Comparison of ENCODE assay signal across 9 cellular contexts in genomic region chr1:44947060-44947773, GRCh38. TPM values are rescaled to one million over a fixed set of nuclear protein-coding genes. Genes with fewer than 3 reads are reported as not detected.
A peak's percentile ranks its signal among the peaks of the same experiment; 100 is the strongest.
DNase-seq lines count a peak whose midpoint lies in the region; ATAC-seq and TF ChIP-seq lines count a peak whose summit lies in the region.
"Had no signal": no experiment of that assay in that cellular context is flagged by ENCODE, and none has a peak within 500 bp of the region (broad histone marks: within the 10 kb centered on the region; RNA-seq: fewer than 3 reads in every experiment).

No MANE protein-coding gene starts in this region.

- H3K36me3 ChIP-seq in A673 (ENCODE audit: insufficient read depth, low read length, poor library complexity, severe bottlenecking): no peaks in the 10 kb centered on the region
- no peaks in the 10 kb centered on the region for H3K36me3 ChIP-seq in effector memory CD4-positive, alpha-beta T cell (ENCODE audit: control insufficient read depth, insufficient read depth, low read length)

- CTCF ChIA-PET in A673 (lab: Charles Lee): no interaction called here

- no peaks in the 10 kb centered on the region for H3K9me3 ChIP-seq in A673 (ENCODE audit: low read depth, low read length, poor library complexity, severe bottlenecking)
- no peaks in the 10 kb centered on the region for H3K9me3 ChIP-seq in effector memory CD4-positive, alpha-beta T cell (ENCODE audit: control insufficient read depth, low read length)

- no peaks in the 10 kb centered on the region for H3K27me3 ChIP-seq in A673 (replicated peaks; ENCODE audit: insufficient read depth, low read depth, low read length, poor library complexity)
- H3K27me3 ChIP-seq in effector memory CD4-positive, alpha-beta T cell (replicated peaks; ENCODE audit: control insufficient read depth, insufficient read depth, low read length, poor library complexity, severe bottlenecking): no peaks in the 10 kb centered on the region

- peak overlapping the region; percentile 57 for H3K27ac ChIP-seq in A673 (ENCODE audit: low read depth, low read length, poor library complexity, severe bottlenecking)
- H3K27ac ChIP-seq in effector memory CD4-positive, alpha-beta T cell (ENCODE audit: insufficient read depth, low read length, poor library complexity, severe bottlenecking): no peak overlapping the region

- H3K4me3 Mint-ChIP-seq in brain: peak overlapping the region in 3 of 5 experiments; percentile 32 to 52 (median 40)
- no peak overlapping the region for H3K4me3 Mint-ChIP-seq in mesothelial cell of epicardium

- POLR2A ChIA-PET in A673 (lab: Charles Lee; ENCODE audit: low non-redundant PET): no interaction called here

- H3K4me3 ChIP-seq in A673 (ENCODE audit: low read depth, low read length, poor library complexity, severe bottlenecking): no peak overlapping the region
- no peak overlapping the region for H3K4me3 ChIP-seq in effector memory CD4-positive, alpha-beta T cell (ENCODE audit: insufficient read depth, low read depth, low read length, poor library complexity, severe bottlenecking)

- intact Hi-C loops in A673 (cut with micrococcal nuclease; ENCODE audit: unreplicated experiment): no loop called here

- peaks cover 18% of the 10 kb centered on the region for H3K4me1 ChIP-seq in A673 (ENCODE audit: insufficient read depth, low read length, poor library complexity, severe bottlenecking)
- H3K4me1 ChIP-seq in effector memory CD4-positive, alpha-beta T cell (ENCODE audit: control insufficient read depth, insufficient read depth, low read length, poor library complexity, severe bottlenecking): no peaks in the 10 kb centered on the region

- no peaks in the 10 kb centered on the region for H3K27me3 Mint-ChIP-seq in brain
- H3K27me3 Mint-ChIP-seq in mesothelial cell of epicardium (ENCODE audit: low read depth): no peaks in the 10 kb centered on the region

- H3K36me3 Mint-ChIP-seq in brain: peaks cover 7% of the 10 kb centered on the region
- H3K36me3 Mint-ChIP-seq in mesothelial cell of epicardium: no peaks in the 10 kb centered on the region

- no peak for TF ChIP-seq CTCF in A673 (conservative IDR thresholded peaks at IDR 0.05; ENCODE audit: low read depth, low read length)
- TF ChIP-seq CTCF in brain (conservative IDR thresholded peaks at IDR 0.05): no peak
- TF ChIP-seq CTCF in mesothelial cell of epicardium (IDR thresholded peaks at IDR 0.05; ENCODE audit: unreplicated experiment): no peak

- DNase-seq in A673 (ENCODE audit: low spot score) (no peak), NCI-H1694 (lab: John Stamatoyannopoulos, UW) (peak; percentile 99), mesothelial cell of epicardium (ENCODE audit: low spot score in 2 of 2, unreplicated experiment in 2 of 2) (no peak), LoVo (ENCODE audit: low spot score) (no peak)
- DNase-seq in activated CD4-positive, alpha-beta T cell treated with anti-CD3 and anti-CD28 coated beads for 1 hour: no peak
- no peak for DNase-seq in effector memory CD4-positive, alpha-beta T cell
- DNase-seq: NCI-H146 had no signal

- H3K27ac Mint-ChIP-seq in brain: peak overlapping the region in 4 of 5 experiments; percentile 69 to 94 (median 88)
- H3K27ac Mint-ChIP-seq in mesothelial cell of epicardium: peak overlapping the region; percentile 33

- H3K9me3 Mint-ChIP-seq in brain (no peaks in the 10 kb centered on the region), mesothelial cell of epicardium (no peaks in the 10 kb centered on the region)

- H3K4me1 Mint-ChIP-seq in brain: peaks cover 46% of the 10 kb centered on the region
- H3K4me1 Mint-ChIP-seq in mesothelial cell of epicardium: peaks cover 11% of the 10 kb centered on the region

- no TSS peak for BruUV-seq in A673 (replicated peaks; lab: Mats Ljungman, UMichigan)

- ATAC-seq in GM21515 (IDR thresholded peaks at IDR 0.05; ENCODE audit: unreplicated experiment): no peak

RNA-seq across cellular contexts. Expression of gene EIF2B3, which starts 39.2 kb away (rescaled TPM):
- total RNA-seq in A673 (2021): 44.1 and 52.3 TPM in 2 replicates
- 31.8 TPM for polyA plus RNA-seq in brain (ENCODE audit: insufficient read depth, low read depth, low replicate concordance)
- total RNA-seq in mesothelial cell of epicardium: 20.8 to 23.5 TPM (median 21.3 TPM) in 3 replicates
